In the genomic region with DNA sequence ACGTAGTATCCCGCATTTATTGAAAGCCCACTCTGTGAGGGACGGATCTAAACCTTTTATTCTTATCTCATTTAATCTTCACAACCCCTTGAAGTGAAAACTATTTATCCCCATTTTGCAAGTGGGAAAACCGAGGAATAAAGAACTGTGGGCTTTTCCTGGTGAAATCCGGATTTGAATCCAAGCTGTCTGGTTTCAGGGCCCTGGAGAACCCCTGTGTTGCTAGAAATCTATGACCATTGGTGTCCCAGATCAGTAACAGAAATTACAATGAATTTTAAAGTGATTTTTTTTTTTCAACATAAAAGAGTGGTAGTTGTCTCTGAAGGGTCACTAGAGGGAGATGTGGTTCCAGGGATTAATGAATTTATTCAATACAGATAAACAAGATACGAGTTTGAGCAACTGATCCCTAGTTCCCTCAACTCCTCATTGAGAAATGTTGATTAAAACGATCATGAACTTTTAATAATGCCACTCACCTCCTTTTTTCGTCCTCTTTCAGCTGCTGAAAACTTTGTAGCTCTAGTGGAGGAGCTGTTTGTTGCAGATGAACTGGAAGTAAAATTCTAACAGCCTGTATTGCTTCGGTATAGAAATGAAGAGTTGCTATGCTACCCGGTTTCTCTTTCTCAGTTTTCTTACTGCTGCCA, we compare ENCODE assay signal across 1 cellular context.
TF ChIP-seq lines count a peak whose summit lies in the region.

No MANE protein-coding gene starts in this region.

TF ChIP-seq in endothelial cell of umbilical vein, 7 proteins besides CTCF, POLR2A, EP300 and RAD21:
- TF ChIP-seq JUN (IDR thresholded peaks at IDR 0.05; ENCODE audit: borderline replicate concordance, insufficient read depth, insufficient read length, low read depth) (no peak), POLR2AphosphoS5 (IDR thresholded peaks at IDR 0.05; ENCODE audit: insufficient read depth, low read depth, low read length) (no peak), FOS (IDR thresholded peaks at IDR 0.05; ENCODE audit: borderline replicate concordance, insufficient read depth, low read length) (no peak), MYC (IDR thresholded peaks at IDR 0.05; ENCODE audit: low read depth, low read length) (no peak), EZH2 (IDR thresholded peaks at IDR 0.05; ENCODE audit: borderline replicate concordance, low read depth, low read length, severe bottlenecking) (no peak)
